In genomic region chr10:88386204-88386877, GRCh38 we compare ENCODE assay signal across 9 cellular contexts.
DNase-seq lines count a peak whose midpoint lies in the region; ATAC-seq lines count a peak whose summit lies in the region.
"Had no signal": no experiment of that assay in that cellular context is flagged by ENCODE, and none has a peak within 500 bp of the region (broad histone marks: within the 10 kb centered on the region; RNA-seq: fewer than 3 reads in every experiment).

No MANE protein-coding gene starts in this region.

- H3K4me1 Mint-ChIP-seq in activated T-cell treated with anti-CD3 and anti-CD28 coated beads, Interleukin-2, amount 50 U/mL, for 72 hours (ENCODE audit: low read depth): peaks cover 23% of the 10 kb centered on the region

- ATAC-seq in activated T-cell treated with anti-CD3 and anti-CD28 coated beads, Interleukin-2, amount 50 U/mL, for 72 hours (replicated peaks in 1 of 2): no peak
- ATAC-seq in HG03103 (IDR thresholded peaks at IDR 0.05; ENCODE audit: low read depth, unreplicated experiment) (peak; percentile 33), left colon (peak; percentile 54)

- H3K4me3 Mint-ChIP-seq in activated T-cell treated with anti-CD3 and anti-CD28 coated beads, Interleukin-2, amount 50 U/mL, for 72 hours: no peak overlapping the region
- H3K4me3 Mint-ChIP-seq: activated naive CD8-positive, alpha-beta T cell treated with anti-CD3 and anti-CD28 coated beads, Interleukin-2, amount 10 ng/mL, durations not matched to agents 7 days and 5 days had no signal

- H3K27ac Mint-ChIP-seq in activated T-cell treated with anti-CD3 and anti-CD28 coated beads, Interleukin-2, amount 50 U/mL, for 72 hours: peak overlapping the region; percentile 59
- H3K27ac Mint-ChIP-seq: activated naive CD8-positive, alpha-beta T cell treated with anti-CD3 and anti-CD28 coated beads, Interleukin-2, amount 10 ng/mL, durations not matched to agents 7 days and 5 days had no signal

- no peaks in the 10 kb centered on the region for H3K9me3 Mint-ChIP-seq in activated T-cell treated with anti-CD3 and anti-CD28 coated beads, Interleukin-2, amount 50 U/mL, for 72 hours

- H3K27me3 Mint-ChIP-seq in activated T-cell treated with anti-CD3 and anti-CD28 coated beads, Interleukin-2, amount 50 U/mL, for 72 hours (ENCODE audit: low read depth): no peaks in the 10 kb centered on the region
- H3K27me3 Mint-ChIP-seq: activated naive CD8-positive, alpha-beta T cell treated with anti-CD3 and anti-CD28 coated beads, Interleukin-2, amount 10 ng/mL, durations not matched to agents 7 days and 5 days had no signal

- peaks cover 38% of the 10 kb centered on the region for H3K4me1 ChIP-seq in adipocyte (ENCODE audit: control insufficient read depth, insufficient read depth, low read length)

- DNase-seq in activated T-cell treated with anti-CD3 and anti-CD28 coated beads, Interleukin-2, amount 50 U/mL, for 72 hours: no peak
- DNase-seq in activated T-cell treated with anti-CD3 and anti-CD28 coated beads, Interleukin-2, amount 50 U/mL, for 48 hours: no peak
- DNase-seq in adipocyte (ENCODE audit: low read depth) (peak; percentile 40), left colon (no peak), iPS-NIHi7 (ENCODE audit: extremely low spot score) (no peak), NCI-H1417 (lab: John Stamatoyannopoulos, UW) (no peak), hippocampal formation (lab: John Stamatoyannopoulos, UW) (no peak)

- no peaks in the 10 kb centered on the region for H3K36me3 ChIP-seq in adipocyte (ENCODE audit: control insufficient read depth, insufficient read depth, low read length, severe bottlenecking)

- H3K4me3 ChIP-seq in adipocyte (ENCODE audit: low read length): peak overlapping the region; percentile 30

- H3K27me3 ChIP-seq in adipocyte (replicated peaks; ENCODE audit: control insufficient read depth, insufficient read depth, low read length): no peaks in the 10 kb centered on the region

- peaks cover 0 to 3% of the 10 kb centered on the region in 2 donors for H3K36me3 Mint-ChIP-seq in activated T-cell treated with anti-CD3 and anti-CD28 coated beads, Interleukin-2, amount 50 U/mL, for 72 hours (ENCODE audit: insufficient read depth in 2 of 2)

- no peaks in the 10 kb centered on the region for H3K9me3 ChIP-seq in adipocyte (ENCODE audit: control insufficient read depth, low read length)

- intact Hi-C loops in left colon (cut with DNase I, micrococcal nuclease): loop anchor here in 1 of 2 donors (5.0 kb wide), 1 partner anchor 534 kb away; no protein-coding TSS in a partner anchor

- H3K9ac ChIP-seq in adipocyte (ENCODE audit: low read length): peak overlapping the region; percentile 9

Comparison
In these comparisons a context has a peak if more than half of its experiments do, and no peak if none do; other contexts are left out.
1. ATAC-seq: peak in HG03103 (single experiment) and left colon (single experiment); none in activated T-cell treated with anti-CD3 and anti-CD28 coated beads, Interleukin-2, amount 50 U/mL, for 72 hours (0 of 2).